In genomic region chr19:12484371-12485322, GRCh38 we compare ENCODE assay signal across 1 cellular context.
A peak's percentile ranks its signal among the peaks of the same experiment; 100 is the strongest.
TF ChIP-seq lines count a peak whose summit lies in the region.

ZNF709 (minus strand) TSS chr19:12484816; CDS start chr19:12484657, 159 bp downstream.

TF ChIP-seq in HepG2, 621 proteins besides CTCF, POLR2A, EP300 and RAD21 (continued from another document):
- peak; percentile 73 for TF ChIP-seq ZGPAT (CRISPR knock-in tag; IDR thresholded peaks at IDR 0.05)
- TF ChIP-seq ASH2L (IDR thresholded peaks at IDR 0.05; ENCODE audit: insufficient read length, low read depth, low read length): peak; percentile 77
- TF ChIP-seq KDM4B (CRISPR knock-in tag; IDR thresholded peaks at IDR 0.05): 0 out of 2 replicates have a peak, but pooled peaks have one; percentile 7
- TF ChIP-seq EEA1 (CRISPR knock-in tag; IDR thresholded peaks at IDR 0.05; ENCODE audit: borderline replicate concordance): peak; percentile 23; the same call in 1 of the 2 replicates
- TF ChIP-seq ZNF616 (CRISPR knock-in tag; IDR thresholded peaks at IDR 0.05; ENCODE audit: low read depth): no peak
- TF ChIP-seq AGO2 (optimal IDR thresholded peaks at IDR 0.05; ENCODE audit: low read depth, low read length): peak; percentile 36
- no peak; the same call in 1 of the 2 replicates for TF ChIP-seq ZFP36L1 (CRISPR knock-in tag; IDR thresholded peaks at IDR 0.05)
- TF ChIP-seq ISL2 (CRISPR knock-in tag; IDR thresholded peaks at IDR 0.05): no peak
- TF ChIP-seq TFE3 (CRISPR knock-in tag; IDR thresholded peaks at IDR 0.05): no peak
- TF ChIP-seq HIC2 (CRISPR knock-in tag; IDR thresholded peaks at IDR 0.05; ENCODE audit: low read depth): 0 out of 2 replicates have a peak, but pooled peaks have one; percentile 32
- no peak for TF ChIP-seq PRPF4 (IDR thresholded peaks at IDR 0.05; ENCODE audit: low read depth, low read length, poor library complexity, severe bottlenecking)
- peak; percentile 92 for TF ChIP-seq PHF8 (CRISPR knock-in tag; IDR thresholded peaks at IDR 0.05)
- TF ChIP-seq KLF12 (CRISPR knock-in tag; IDR thresholded peaks at IDR 0.05; ENCODE audit: borderline replicate concordance): peak; percentile 70; the same call in 1 of the 2 replicates
